Comparison of ENCODE assay signal across 1 cellular context in the genomic region with DNA sequence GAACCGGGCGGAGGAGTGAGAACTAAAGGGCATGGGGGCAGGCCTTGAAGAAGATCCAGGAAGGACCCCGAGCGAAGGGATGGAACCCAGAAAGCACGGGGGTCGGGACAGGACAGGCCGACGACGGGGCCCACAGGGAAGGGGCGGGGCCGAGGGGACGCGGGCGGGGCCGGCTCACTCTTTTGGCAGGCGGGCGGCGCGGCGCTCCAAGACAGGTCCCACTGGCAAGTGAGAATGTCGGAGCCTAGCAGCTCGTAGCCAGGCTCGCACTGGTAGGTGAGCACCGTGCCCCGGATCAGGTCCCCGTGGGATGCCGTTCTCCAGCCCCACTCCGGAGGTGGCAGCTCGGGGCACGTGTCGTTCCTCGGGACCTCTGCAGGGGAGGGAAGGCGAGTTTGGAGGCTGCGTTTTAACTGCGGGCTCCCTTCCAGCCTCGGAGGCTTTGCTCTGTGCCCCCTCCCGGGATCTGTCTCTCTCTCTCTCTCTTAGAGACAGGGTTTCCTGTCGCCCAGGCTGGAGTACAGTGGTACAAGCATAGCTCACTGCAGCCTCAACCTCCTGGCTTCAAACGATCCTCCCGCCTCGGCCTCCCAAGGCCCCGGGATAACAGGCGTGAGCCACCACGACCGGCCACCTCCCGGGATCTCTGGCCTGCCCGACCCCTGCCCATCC.
TF ChIP-seq lines count a peak whose summit lies in the region.

No MANE protein-coding gene starts in this region.

TF ChIP-seq in K562, 482 proteins besides CTCF, POLR2A, EP300 and RAD21 (continues in another document):
- TF ChIP-seq HOXB6 (CRISPR knock-in tag; IDR thresholded peaks at IDR 0.05; ENCODE audit: borderline replicate concordance), result no peak
- TF ChIP-seq RUNX1 (IDR thresholded peaks at IDR 0.05; ENCODE audit: low read depth), result no peak
- peak; percentile 74 for TF ChIP-seq L3MBTL2 (IDR thresholded peaks at IDR 0.05)
- TF ChIP-seq ZNF408 (CRISPR knock-in tag; IDR thresholded peaks at IDR 0.05; ENCODE audit: low read depth), result no peak
- TF ChIP-seq ZNF511 (CRISPR knock-in tag; IDR thresholded peaks at IDR 0.05), result 0 out of 2 replicates have a peak, but pooled peaks have one; percentile 52
- TF ChIP-seq ZNF431 (CRISPR knock-in tag; IDR thresholded peaks at IDR 0.05), result 0 out of 2 replicates have a peak, but pooled peaks have one; percentile 37
- no peak for TF ChIP-seq YBX1 (IDR thresholded peaks at IDR 0.05)
- TF ChIP-seq FUS (optimal IDR thresholded peaks at IDR 0.05; ENCODE audit: low read depth, low read length), result no peak
- no peak for TF ChIP-seq KHSRP (IDR thresholded peaks at IDR 0.05)
- no peak for TF ChIP-seq TCF15 (CRISPR knock-in tag; IDR thresholded peaks at IDR 0.05)
- no peak for TF ChIP-seq FOXA1 (IDR thresholded peaks at IDR 0.05; ENCODE audit: borderline replicate concordance)
- TF ChIP-seq ILK (tag; IDR thresholded peaks at IDR 0.05; ENCODE audit: borderline replicate concordance, low read depth), result no peak
- TF ChIP-seq ARNT (IDR thresholded peaks at IDR 0.05), result no peak
- TF ChIP-seq ZNF121 (CRISPR knock-in tag; conservative IDR thresholded peaks at IDR 0.05), result no peak
- TF ChIP-seq, protein P1, sequence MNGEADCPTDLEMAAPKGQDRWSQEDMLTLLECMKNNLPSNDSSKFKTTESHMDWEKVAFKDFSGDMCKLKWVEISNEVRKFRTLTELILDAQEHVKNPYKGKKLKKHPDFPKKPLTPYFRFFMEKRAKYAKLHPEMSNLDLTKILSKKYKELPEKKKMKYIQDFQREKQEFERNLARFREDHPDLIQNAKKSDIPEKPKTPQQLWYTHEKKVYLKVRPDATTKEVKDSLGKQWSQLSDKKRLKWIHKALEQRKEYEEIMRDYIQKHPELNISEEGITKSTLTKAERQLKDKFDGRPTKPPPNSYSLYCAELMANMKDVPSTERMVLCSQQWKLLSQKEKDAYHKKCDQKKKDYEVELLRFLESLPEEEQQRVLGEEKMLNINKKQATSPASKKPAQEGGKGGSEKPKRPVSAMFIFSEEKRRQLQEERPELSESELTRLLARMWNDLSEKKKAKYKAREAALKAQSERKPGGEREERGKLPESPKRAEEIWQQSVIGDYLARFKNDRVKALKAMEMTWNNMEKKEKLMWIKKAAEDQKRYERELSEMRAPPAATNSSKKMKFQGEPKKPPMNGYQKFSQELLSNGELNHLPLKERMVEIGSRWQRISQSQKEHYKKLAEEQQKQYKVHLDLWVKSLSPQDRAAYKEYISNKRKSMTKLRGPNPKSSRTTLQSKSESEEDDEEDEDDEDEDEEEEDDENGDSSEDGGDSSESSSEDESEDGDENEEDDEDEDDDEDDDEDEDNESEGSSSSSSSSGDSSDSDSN (IDR thresholded peaks at IDR 0.05; ENCODE audit: borderline replicate concordance in 1 of 2, low read depth in 2 of 2, low read length in 2 of 2), result no peak
- no peak for TF ChIP-seq ZSCAN29 (IDR thresholded peaks at IDR 0.05)
- no peak for TF ChIP-seq POLR3G (IDR thresholded peaks at IDR 0.05; ENCODE audit: extremely low read depth, insufficient read length, insufficient replicate concordance)
- TF ChIP-seq FOSL1 (tag; conservative IDR thresholded peaks at IDR 0.05), result 0 out of 2 replicates have a peak, but pooled peaks have one; percentile 17
- TF ChIP-seq NUFIP1 (IDR thresholded peaks at IDR 0.05; ENCODE audit: partially characterized antibody), result no peak
- no peak for TF ChIP-seq LARP7 (IDR thresholded peaks at IDR 0.05)
- TF ChIP-seq TBL1XR1 (IDR thresholded peaks at IDR 0.05; ENCODE audit: low read length in 2 of 2), result no peak
- TF ChIP-seq PHF8 (IDR thresholded peaks at IDR 0.05; ENCODE audit: borderline replicate concordance, low read length), result peak; percentile 42; the same call in 1 of the 2 replicates
- TF ChIP-seq PRDM10 (IDR thresholded peaks at IDR 0.05; ENCODE audit: partially characterized antibody), result no peak
- no peak for TF ChIP-seq TOE1 (IDR thresholded peaks at IDR 0.05; ENCODE audit: borderline replicate concordance)
- TF ChIP-seq TOE1 (CRISPR knock-in tag; IDR thresholded peaks at IDR 0.05; ENCODE audit: borderline replicate concordance, low read depth), result no peak
- TF ChIP-seq KLF10 (CRISPR knock-in tag; IDR thresholded peaks at IDR 0.05), result no peak
- TF ChIP-seq, protein P2, sequence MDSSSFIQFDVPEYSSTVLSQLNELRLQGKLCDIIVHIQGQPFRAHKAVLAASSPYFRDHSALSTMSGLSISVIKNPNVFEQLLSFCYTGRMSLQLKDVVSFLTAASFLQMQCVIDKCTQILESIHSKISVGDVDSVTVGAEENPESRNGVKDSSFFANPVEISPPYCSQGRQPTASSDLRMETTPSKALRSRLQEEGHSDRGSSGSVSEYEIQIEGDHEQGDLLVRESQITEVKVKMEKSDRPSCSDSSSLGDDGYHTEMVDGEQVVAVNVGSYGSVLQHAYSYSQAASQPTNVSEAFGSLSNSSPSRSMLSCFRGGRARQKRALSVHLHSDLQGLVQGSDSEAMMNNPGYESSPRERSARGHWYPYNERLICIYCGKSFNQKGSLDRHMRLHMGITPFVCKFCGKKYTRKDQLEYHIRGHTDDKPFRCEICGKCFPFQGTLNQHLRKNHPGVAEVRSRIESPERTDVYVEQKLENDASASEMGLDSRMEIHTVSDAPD (CRISPR knock-in tag; IDR thresholded peaks at IDR 0.05), result no peak
- TF ChIP-seq ARHGAP35 (IDR thresholded peaks at IDR 0.05; ENCODE audit: partially characterized antibody), result no peak
- no peak for TF ChIP-seq TSC22D4 (tag; IDR thresholded peaks at IDR 0.05)
- TF ChIP-seq ZBTB8A (IDR thresholded peaks at IDR 0.05; ENCODE audit: partially characterized antibody), result no peak
- TF ChIP-seq ZNF583 (CRISPR knock-in tag; IDR thresholded peaks at IDR 0.05), result no peak
- no peak for TF ChIP-seq SMARCA5 (IDR thresholded peaks at IDR 0.05)
- TF ChIP-seq MNT (conservative IDR thresholded peaks at IDR 0.05), result 0 out of 4 replicates have a peak, but pooled peaks of 1 of the 2 experiments have one; percentile 55
- TF ChIP-seq ZNF165 (CRISPR knock-in tag; IDR thresholded peaks at IDR 0.05; ENCODE audit: borderline replicate concordance), result no peak
- TF ChIP-seq MGA (IDR thresholded peaks at IDR 0.05), result peak; percentile 80
